ENCODE assay signal across 35 cellular contexts in genomic region chr3:139052802-139053600, GRCh38. TPM values are rescaled to one million over a fixed set of nuclear protein-coding genes. Genes with fewer than 3 reads are reported as not detected.
"Had no signal": no experiment of that assay in that cellular context is flagged by ENCODE, and none has a peak within 500 bp of the region (broad histone marks: within the 10 kb centered on the region; RNA-seq: fewer than 3 reads in every experiment).

No MANE protein-coding gene starts in this region.

- H3K36me3 ChIP-seq: ascending aorta, cardiac muscle cell, SJCRH30 had no signal

- ATAC-seq: activated CD8-positive, alpha-beta T cell treated with anti-CD3 and anti-CD28 coated beads for 36 hours; activated T-cell treated with anti-CD3 and anti-CD28 coated beads, Interleukin-2, amount 50 U/mL, for 72 hours; activated T-helper 17 cell treated with anti-CD3 and anti-CD28 coated beads, Interleukin-2, amount 50 U/mL, for 72 hours; Panc1 had no signal

- H3K27ac ChIP-seq: ascending aorta, cardiac muscle cell, SJCRH30, SK-N-MC had no signal

- H3K9me3 ChIP-seq: SJCRH30 had no signal

- DNase-seq: activated CD4-positive, alpha-beta T cell treated with anti-CD3 and anti-CD28 coated beads, Interleukin-2, amount 10 ng/mL, durations not matched to agents 24 days and 14 days; activated CD4-positive, alpha-beta T cell treated with anti-CD3 and anti-CD28 coated beads, Interleukin-2, amount 50 U/mL, for 4 hours; activated CD8-positive, alpha-beta T cell treated with anti-CD3 and anti-CD28 coated beads for 36 hours; activated effector memory CD4-positive, alpha-beta T cell treated with anti-CD3 and anti-CD28 coated beads, Interleukin-2, amount 50 U/mL, for 16 hours; activated naive CD4-positive, alpha-beta T cell; activated naive CD4-positive, alpha-beta T cell treated with anti-CD3 and anti-CD28 coated beads, Interleukin-2, amount 50 U/mL, for 16 hours; activated naive CD8-positive, alpha-beta T cell treated with anti-CD3 and anti-CD28 coated beads for 36 hours; activated T-cell treated with anti-CD3 and anti-CD28 coated beads, Interleukin-2, amount 50 U/mL, for 1 hour; activated T-cell treated with anti-CD3 and anti-CD28 coated beads, Interleukin-2, amount 50 U/mL, for 72 hours; amygdala; KG1; NCI-H1048; NCI-H1105 treated with DMSO at 0.1 percent for 48 hours; NCI-H1436; NCI-H1694; NCI-H2029; NCI-H345; NCI-H526; NCI-H748 treated with DMSO at 0.1 percent for 48 hours; SHP77; SJCRH30; T1000 had no signal

- H3K4me3 ChIP-seq: ascending aorta, cardiac muscle cell, SJCRH30, SK-N-MC had no signal

- H3K4me1 ChIP-seq: ascending aorta, SJCRH30 had no signal

- H3K27me3 ChIP-seq: ascending aorta, cardiac muscle cell, SJCRH30 had no signal

- FAIRE-seq: TTC549 had no signal

RNA-seq across cellular contexts. Expression of gene PRR23C, which starts 8.3 kb away (rescaled TPM):
- total RNA-seq: activated CD4-positive, alpha-beta T cell treated with anti-CD3 and anti-CD28 coated beads, Interleukin-2, amount 10 ng/mL, durations not matched to agents 24 days and 14 days; activated CD8-positive, alpha-beta memory T cell treated with anti-CD3 and anti-CD28 coated beads for 36 hours; activated CD8-positive, alpha-beta T cell treated with anti-CD3 and anti-CD28 coated beads for 36 hours; activated naive CD8-positive, alpha-beta T cell treated with anti-CD3 and anti-CD28 coated beads for 36 hours; activated T-cell treated with anti-CD3 and anti-CD28 coated beads, Interleukin-2, amount 50 U/mL, for 72 hours; activated T-helper 17 cell treated with anti-CD3 and anti-CD28 coated beads, Interleukin-2, amount 50 U/mL, for 72 hours; ascending aorta; cardiac muscle cell; chondrocyte; M059J; NCI-H460; RPMI7951; SJCRH30; T-helper 1 cell treated with Interleukin-12 subunit alpha and Interleukin-12 subunit beta and Interleukin-4 antibody, amounts not matched to agents 30 ng/mL and 1 ng/mL, for 36 hours; T-helper 2 cell treated with Interferon-gamma antibody and Interleukin-4, amounts not matched to agents 100 ng/mL and 5 ng/mL, for 36 hours had no signal
- polyA plus RNA-seq: cardiac muscle cell had no signal

RNA-seq across cellular contexts. Expression of gene PRR23B, which starts 32.3 kb away (rescaled TPM):
- total RNA-seq: activated CD4-positive, alpha-beta T cell treated with anti-CD3 and anti-CD28 coated beads, Interleukin-2, amount 10 ng/mL, durations not matched to agents 24 days and 14 days; activated CD8-positive, alpha-beta memory T cell treated with anti-CD3 and anti-CD28 coated beads for 36 hours; activated CD8-positive, alpha-beta T cell treated with anti-CD3 and anti-CD28 coated beads for 36 hours; activated naive CD8-positive, alpha-beta T cell treated with anti-CD3 and anti-CD28 coated beads for 36 hours; activated T-cell treated with anti-CD3 and anti-CD28 coated beads, Interleukin-2, amount 50 U/mL, for 72 hours; activated T-helper 17 cell treated with anti-CD3 and anti-CD28 coated beads, Interleukin-2, amount 50 U/mL, for 72 hours; ascending aorta; cardiac muscle cell; chondrocyte; M059J; NCI-H460; RPMI7951; SJCRH30; T-helper 1 cell treated with Interleukin-12 subunit alpha and Interleukin-12 subunit beta and Interleukin-4 antibody, amounts not matched to agents 30 ng/mL and 1 ng/mL, for 36 hours; T-helper 2 cell treated with Interferon-gamma antibody and Interleukin-4, amounts not matched to agents 100 ng/mL and 5 ng/mL, for 36 hours had no signal
- polyA plus RNA-seq: cardiac muscle cell had no signal

RNA-seq across cellular contexts. Expression of gene PRR23A, which starts 46.9 kb away (rescaled TPM):
- total RNA-seq: activated CD4-positive, alpha-beta T cell treated with anti-CD3 and anti-CD28 coated beads, Interleukin-2, amount 10 ng/mL, durations not matched to agents 24 days and 14 days; activated CD8-positive, alpha-beta memory T cell treated with anti-CD3 and anti-CD28 coated beads for 36 hours; activated CD8-positive, alpha-beta T cell treated with anti-CD3 and anti-CD28 coated beads for 36 hours; activated naive CD8-positive, alpha-beta T cell treated with anti-CD3 and anti-CD28 coated beads for 36 hours; activated T-cell treated with anti-CD3 and anti-CD28 coated beads, Interleukin-2, amount 50 U/mL, for 72 hours; activated T-helper 17 cell treated with anti-CD3 and anti-CD28 coated beads, Interleukin-2, amount 50 U/mL, for 72 hours; ascending aorta; cardiac muscle cell; chondrocyte; M059J; NCI-H460; RPMI7951; SJCRH30; T-helper 1 cell treated with Interleukin-12 subunit alpha and Interleukin-12 subunit beta and Interleukin-4 antibody, amounts not matched to agents 30 ng/mL and 1 ng/mL, for 36 hours; T-helper 2 cell treated with Interferon-gamma antibody and Interleukin-4, amounts not matched to agents 100 ng/mL and 5 ng/mL, for 36 hours had no signal
- polyA plus RNA-seq: cardiac muscle cell had no signal
